14 cellular contexts compared by ENCODE assay signal in genomic region chr21:44285547-44285992, GRCh38. TPM values are rescaled to one million over a fixed set of nuclear protein-coding genes. Genes with fewer than 3 reads are reported as not detected.
DNase-seq lines count a peak whose midpoint lies in the region; ATAC-seq and TF ChIP-seq lines count a peak whose summit lies in the region.
"Had no signal": no experiment of that assay in that cellular context is flagged by ENCODE, and none has a peak within 500 bp of the region (broad histone marks: within the 10 kb centered on the region; RNA-seq: fewer than 3 reads in every experiment).

Gene AIRE, plus strand, starts transcription at chr21:44285876. Its CDS starts 131 bp downstream, at chr21:44286007.

- intact Hi-C loops in mucosa of descending colon (cut with DNase I, micrococcal nuclease): no loop called here

- DNase-seq in AG04449 (ENCODE audit: low read depth, low spot score): no peak
- peak in 2 of 3 donors; percentile 26 to 44 for DNase-seq in mucosa of descending colon
- no peak for DNase-seq in ureter (ENCODE audit: low spot score)
- no peak for DNase-seq in stimulated activated CD4-positive, alpha-beta T cell treated with anti-CD3 and anti-CD28 coated beads, Interleukin-4, amount 100 ng/mL, for 4 hours
- no peak for DNase-seq in NCI-H1092 (lab: John Stamatoyannopoulos, UW)
- DNase-seq in cerebellar nuclear complex (lab: John Stamatoyannopoulos, UW): no peak
- DNase-seq: activated B cell treated with CpG ODN at 0.5 μM for 24 hours; activated T-cell treated with anti-CD3 and anti-CD28 coated beads, Interleukin-2, amount 50 U/mL, for 48 hours; body of pancreas; nucleus accumbens had no signal

- H3K9me3 ChIP-seq in HUES6 (ENCODE audit: control insufficient read depth, insufficient read depth, low read depth, low read length): no peaks in the 10 kb centered on the region
- H3K9me3 ChIP-seq in mucosa of descending colon: no peaks in the 10 kb centered on the region
- H3K9me3 ChIP-seq: body of pancreas had no signal

- H3K4me3 ChIP-seq in AG04449 (ENCODE audit: low read depth, low read length) (peak within 1 kb of the TSS; percentile 20), HUES6 (ENCODE audit: low read depth, low read length) (peak within 1 kb of the TSS; percentile 51), mucosa of descending colon (no peak within 1 kb of the TSS)
- H3K4me3 ChIP-seq: body of pancreas had no signal

- H3K36me3 ChIP-seq in HUES6 (ENCODE audit: control insufficient read depth, insufficient read depth, low read length) (no peaks in the 10 kb centered on the region), mucosa of descending colon (ENCODE audit: low read depth) (no peaks in the 10 kb centered on the region)

- ATAC-seq in esophagus mucosa (peak; percentile 12), mucosa of descending colon (peak; percentile 47)
- ATAC-seq: body of pancreas had no signal

- POLR2A ChIA-PET in AG04449 (lab: Yijun Ruan, JAX): no interaction called here

- H3K27ac ChIP-seq in HUES6 (ENCODE audit: low read depth, low read length): no peak within 1 kb of the TSS
- H3K27ac ChIP-seq: body of pancreas, RWPE1 had no signal

- TF ChIP-seq CTCF in AG04449 (IDR thresholded peaks at IDR 0.05; ENCODE audit: insufficient read depth, low read length, missing control alignments) (no peak), mucosa of descending colon (IDR thresholded peaks at IDR 0.05) (no peak)

- peak within 1 kb of the TSS; percentile 64 for H3K9ac ChIP-seq in HUES6 (ENCODE audit: low read length)

- peaks cover 41% of the 10 kb centered on the region for H3K4me1 ChIP-seq in HUES6 (ENCODE audit: control insufficient read depth, insufficient read depth, low read length)
- no peaks in the 10 kb centered on the region for H3K4me1 ChIP-seq in mucosa of descending colon (ENCODE audit: low read depth)

- CTCF ChIA-PET in AG04449 (lab: Yijun Ruan, JAX): interaction anchor here (5.5 kb wide), 1 partner anchor 12 kb away, joined by 36 read pairs; no protein-coding TSS in a partner anchor

- H3K27me3 ChIP-seq in HUES6 (ENCODE audit: control insufficient read depth, insufficient read depth, low read length): peaks cover 26% of the 10 kb centered on the region
- H3K27me3 ChIP-seq: body of pancreas had no signal

RNA-seq across cellular contexts. Expression of gene AIRE, which starts in this region (rescaled TPM):
- total RNA-seq in esophagus mucosa: not detected
- total RNA-seq in mucosa of descending colon: under 1 TPM in 2 of 3 donors, not detected in 1; 0.12 to 0.16 TPM
- total RNA-seq in ureter: not detected
- total RNA-seq: activated B cell treated with CpG ODN at 0.5 μM for 24 hours, epithelial cell of proximal tubule had no signal

Comparison
In these comparisons a context has a peak if more than half of its experiments do, and no peak if none do; other contexts are left out.
1. Peak in ATAC-seq in esophagus mucosa; RNA of the gene not detected or under 1 TPM.
2. Peak in DNase-seq and ATAC-seq in mucosa of descending colon; RNA of the gene not detected or under 1 TPM.